In genomic region chr5:40976836-40977235, GRCh38 we compare ENCODE assay signal across 1 cellular context.
TF ChIP-seq lines count a peak whose summit lies in the region.

No MANE protein-coding gene starts in this region.

TF ChIP-seq in SK-N-SH, 30 proteins besides CTCF, POLR2A, EP300 and RAD21 (continued from another document):
- TF ChIP-seq MAX (IDR thresholded peaks at IDR 0.05; ENCODE audit: low read depth) (no peak), RCOR1 (IDR thresholded peaks at IDR 0.05; ENCODE audit: low read length) (peak; percentile 61; the same call in 1 of the 2 replicates)
